In the genomic region with DNA sequence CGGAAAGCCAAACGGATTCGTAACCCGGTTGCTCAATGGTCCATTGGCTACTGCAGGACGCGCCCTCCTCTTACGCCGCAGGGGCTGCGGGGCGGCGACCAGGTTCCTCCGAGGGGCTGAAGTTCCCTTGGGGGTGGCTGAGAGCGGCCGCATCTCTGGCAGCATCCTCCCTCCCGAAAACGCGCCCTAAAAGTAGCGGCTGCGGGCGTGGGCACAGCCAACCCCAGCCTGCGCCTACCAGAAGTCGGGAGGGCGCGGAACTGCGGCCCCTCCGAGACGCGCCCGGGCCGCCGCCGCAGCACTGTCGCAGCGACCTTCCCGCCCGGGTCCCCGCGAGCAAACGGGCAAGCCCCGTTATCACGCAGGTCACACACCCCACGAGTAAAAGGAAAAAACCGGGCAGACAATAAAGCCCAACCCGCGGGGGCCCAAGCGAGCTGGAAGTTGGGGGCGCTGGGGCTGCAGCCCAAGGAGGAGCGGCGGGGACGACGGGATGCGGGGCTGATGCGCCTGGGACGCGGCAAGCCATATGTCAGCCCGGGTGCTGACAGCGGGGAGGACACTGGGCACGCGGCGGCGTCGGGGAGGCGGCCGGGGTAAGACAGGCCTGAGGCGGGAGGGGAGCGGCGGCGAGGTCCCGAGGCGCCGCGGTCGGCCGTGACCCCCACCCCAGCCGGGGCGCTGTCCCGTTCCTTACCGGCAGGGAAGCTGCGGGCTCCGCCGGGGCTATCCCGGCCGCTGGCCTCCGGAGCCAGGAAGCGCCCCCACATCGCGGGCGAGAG, we compare ENCODE assay signal across 8 cellular contexts. TPM values are rescaled to one million over a fixed set of nuclear protein-coding genes. Genes with fewer than 3 reads are reported as not detected.
DNase-seq lines count a peak whose midpoint lies in the region; ATAC-seq and TF ChIP-seq lines count a peak whose summit lies in the region.

No MANE protein-coding gene starts in this region.

- peak overlapping the region; percentile 77 to 88 (median 84) for H3K27ac Mint-ChIP-seq in CD14-positive monocyte
- H3K27ac Mint-ChIP-seq in activated naive CD4-positive, alpha-beta T cell treated with anti-CD3 and anti-CD28 coated beads, Interleukin-2, amount 10 ng/mL, durations not matched to agents 7 days and 5 days, result peak overlapping the region; percentile 86
- H3K27ac Mint-ChIP-seq in osteocyte (ENCODE audit: unreplicated experiment), result peak overlapping the region; percentile 72

- H3K27me3 Mint-ChIP-seq in CD14-positive monocyte (ENCODE audit: low read depth in 3 of 3) (peaks cover 2 to 3% (median 2%) of the 10 kb centered on the region in 3 donors), osteocyte (ENCODE audit: unreplicated experiment) (peaks cover 4% of the 10 kb centered on the region)
- H3K27me3 Mint-ChIP-seq in activated naive CD4-positive, alpha-beta T cell treated with anti-CD3 and anti-CD28 coated beads, Interleukin-2, amount 10 ng/mL, durations not matched to agents 7 days and 5 days, result no peaks in the 10 kb centered on the region

- DNase-seq in CD14-positive monocyte (ENCODE audit: low spot score) (peak; percentile 48), RKO (ENCODE audit: low spot score) (peak; percentile 58), glomerular visceral epithelial cell (ENCODE audit: extremely low spot score) (peak; percentile 65), osteocyte (ENCODE audit: extremely low spot score, unreplicated experiment) (no peak), GF-D8 (lab: John Stamatoyannopoulos, UW) (no peak)
- peak; percentile 62 for DNase-seq in activated naive CD4-positive, alpha-beta T cell treated with anti-CD3 and anti-CD28 coated beads, Interleukin-2, amount 10 ng/mL, durations not matched to agents 7 days and 5 days

- peaks cover 25% of the 10 kb centered on the region for H3K4me1 Mint-ChIP-seq in CD14-positive monocyte
- H3K4me1 Mint-ChIP-seq in activated naive CD4-positive, alpha-beta T cell treated with anti-CD3 and anti-CD28 coated beads, Interleukin-2, amount 10 ng/mL, durations not matched to agents 7 days and 5 days, result peaks cover 45% of the 10 kb centered on the region
- H3K4me1 Mint-ChIP-seq in osteocyte (ENCODE audit: unreplicated experiment), result peaks cover 18% of the 10 kb centered on the region

- TF ChIP-seq CTCF in CD14-positive monocyte (IDR thresholded peaks at IDR 0.05), result no peak
- TF ChIP-seq CTCF in osteocyte (IDR thresholded peaks at IDR 0.05), result no peak

- ATAC-seq in GM19025 (IDR thresholded peaks at IDR 0.05; ENCODE audit: low read depth, unreplicated experiment), result peak; percentile 17
- peak; percentile 45 for ATAC-seq in HG03159 (IDR thresholded peaks at IDR 0.05; ENCODE audit: unreplicated experiment)

- H3K36me3 Mint-ChIP-seq in CD14-positive monocyte (peaks cover 0 to 2% of the 10 kb centered on the region in 2 donors), osteocyte (ENCODE audit: unreplicated experiment) (no peaks in the 10 kb centered on the region)
- peaks cover 18% of the 10 kb centered on the region for H3K36me3 Mint-ChIP-seq in activated naive CD4-positive, alpha-beta T cell treated with anti-CD3 and anti-CD28 coated beads, Interleukin-2, amount 10 ng/mL, durations not matched to agents 7 days and 5 days

- H3K4me3 Mint-ChIP-seq in CD14-positive monocyte (peak overlapping the region; percentile 91 to 92), osteocyte (ENCODE audit: unreplicated experiment) (peak overlapping the region; percentile 82)
- H3K4me3 Mint-ChIP-seq in activated naive CD4-positive, alpha-beta T cell treated with anti-CD3 and anti-CD28 coated beads, Interleukin-2, amount 10 ng/mL, durations not matched to agents 7 days and 5 days, result peak overlapping the region; percentile 89

- CTCF ChIA-PET in activated naive CD4-positive, alpha-beta T cell treated with anti-CD3 and anti-CD28 coated beads, Interleukin-2, amount 10 ng/mL, durations not matched to agents 7 days and 5 days (lab: Charles Lee), result interaction anchor here (1.2 to 1.3 kb wide), 2 partner anchors 54 to 59 kb away, joined by 4 read pairs; no protein-coding TSS in a partner anchor

- peaks cover 0 to 2% (median 0%) of the 10 kb centered on the region in 7 donors for H3K9me3 Mint-ChIP-seq in CD14-positive monocyte
- H3K9me3 Mint-ChIP-seq in activated naive CD4-positive, alpha-beta T cell treated with anti-CD3 and anti-CD28 coated beads, Interleukin-2, amount 10 ng/mL, durations not matched to agents 7 days and 5 days, result no peaks in the 10 kb centered on the region
- no peaks in the 10 kb centered on the region for H3K9me3 Mint-ChIP-seq in osteocyte (ENCODE audit: unreplicated experiment)

- intact Hi-C loops in CD14-positive monocyte (cut with micrococcal nuclease), result loop anchor here (5.0 to 10.0 kb wide), 3 partner anchors 124 to 242 kb away; partner anchors contain the start of gene ASF1A (in 1 of the 2)

RNA-seq across cellular contexts. Expression of gene CEP85L, which starts 0.7 kb away (rescaled TPM):
- polyA plus RNA-seq in CD14-positive monocyte, result 10 to 100 TPM; 19.6 to 38.3 TPM
- 10.4 and 10.6 TPM in 2 replicates for total RNA-seq in osteocyte

Comparison
In these comparisons a context has a peak if more than half of its experiments do, and no peak if none do; other contexts are left out.
1. DNase-seq: peak in CD14-positive monocyte (single experiment), RKO (single experiment), activated naive CD4-positive, alpha-beta T cell treated with anti-CD3 and anti-CD28 coated beads, Interleukin-2, amount 10 ng/mL, durations not matched to agents 7 days and 5 days (single experiment) and glomerular visceral epithelial cell (single experiment); none in osteocyte (single experiment) and GF-D8 (single experiment).
2. Peak in every context shown above with its lines, with median percentiles within 50 percentile points of each other: H3K27ac Mint-ChIP-seq and H3K4me3 Mint-ChIP-seq.